In the genomic region with DNA sequence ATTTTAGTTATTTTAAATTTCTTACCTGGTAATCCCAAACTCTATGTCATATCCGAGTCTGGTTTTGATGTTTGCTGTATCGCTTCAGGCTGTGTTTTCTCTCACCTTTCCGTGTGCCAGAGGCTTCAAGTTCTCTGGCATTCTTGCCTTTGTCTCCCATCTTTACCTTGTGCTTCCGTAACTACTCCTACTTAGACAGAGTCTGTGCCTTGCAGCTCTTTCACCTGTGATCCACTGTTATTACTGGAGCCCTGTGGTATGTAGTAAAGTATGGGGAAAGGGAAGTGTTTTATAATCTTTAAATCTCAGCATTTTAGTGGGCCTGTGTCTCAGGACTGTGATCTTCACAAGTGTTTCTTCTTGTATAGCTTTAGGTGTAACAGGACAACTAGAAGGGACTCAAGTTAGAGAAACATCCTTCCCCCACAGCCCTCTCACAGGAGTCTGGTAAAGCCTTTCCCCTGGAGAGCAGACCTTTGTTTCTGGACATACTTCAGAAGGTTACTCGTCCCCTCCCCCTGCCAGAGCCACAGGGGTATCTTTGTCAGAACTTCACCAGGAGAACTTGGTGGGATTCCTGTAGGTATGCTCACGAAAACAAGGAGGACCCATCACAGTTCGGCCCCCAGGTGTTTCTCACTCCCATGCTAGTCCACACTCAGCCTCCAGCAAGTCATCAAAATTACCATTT, we compare ENCODE assay signal across 16 cellular contexts. TPM values are rescaled to one million over a fixed set of nuclear protein-coding genes. Genes with fewer than 3 reads are reported as not detected.
DNase-seq lines count a peak whose midpoint lies in the region; ATAC-seq and TF ChIP-seq lines count a peak whose summit lies in the region.
"Had no signal": no experiment of that assay in that cellular context is flagged by ENCODE, and none has a peak within 500 bp of the region (broad histone marks: within the 10 kb centered on the region; RNA-seq: fewer than 3 reads in every experiment).

No MANE protein-coding gene starts in this region.

- no peaks in the 10 kb centered on the region for H3K79me1 ChIP-seq in mesendoderm (ENCODE audit: low read length)

- WGBS in endodermal cell (ENCODE audit: insufficient coverage in 1 of 2, insufficient read length in 1 of 2), 2 experiments: 81 to 84% methylated on average over 4 to 7 of the region's 7 CpGs
- WGBS in mesendoderm (ENCODE audit: extremely low coverage, insufficient coverage, low lambda C conversion rate): no CpG with 5 or more reads among the region's 7 CpGs

- no peaks in the 10 kb centered on the region for H4K20me1 ChIP-seq in BLaER1

- no peaks in the 10 kb centered on the region for H3K9me3 Mint-ChIP-seq in endodermal cell
- H3K9me3 Mint-ChIP-seq: CD8-positive, alpha-beta memory T cell had no signal

- no peak overlapping the region for H3K56ac ChIP-seq in mesendoderm (ENCODE audit: low read length)

- H3K79me2 ChIP-seq in mesendoderm (ENCODE audit: control insufficient read depth, insufficient read depth, low read length): no peaks in the 10 kb centered on the region

- H3K9ac ChIP-seq in BLaER1: no peak overlapping the region
- no peak overlapping the region for H3K9ac ChIP-seq in HUES48 (ENCODE audit: low read depth, low read length)
- H3K9ac ChIP-seq in endodermal cell (ENCODE audit: extremely low read depth, low read length, poor library complexity, severe bottlenecking): no peak overlapping the region
- H3K9ac ChIP-seq in mesendoderm (ENCODE audit: low read length): no peak overlapping the region

- no peak overlapping the region for H3K27ac Mint-ChIP-seq in endodermal cell

- H3K27me3 ChIP-seq in BLaER1 (no peaks in the 10 kb centered on the region), HUES48 (ENCODE audit: control insufficient read depth, insufficient read depth, low read length) (no peaks in the 10 kb centered on the region), endodermal cell (ENCODE audit: control insufficient read depth, insufficient read depth, low read length, poor library complexity, severe bottlenecking) (peaks cover 24% of the 10 kb centered on the region), mesendoderm (ENCODE audit: insufficient read depth, low read length, poor library complexity) (no peaks in the 10 kb centered on the region), Peyer's patch (no peaks in the 10 kb centered on the region)

- DNase-seq in endodermal cell (peak; percentile 64), mesendoderm (peak; percentile 35), Peyer's patch (no peak), NCI-H2081 treated with DMSO at 0.1 percent for 48 hours (lab: John Stamatoyannopoulos, UW) (no peak), NCI-H128 (lab: John Stamatoyannopoulos, UW; ENCODE audit: unreplicated experiment) (no peak)
- DNase-seq: Caco-2; CD8-positive, alpha-beta memory T cell; DND-41; IMR-90 had no signal

- H3K23ac ChIP-seq in mesendoderm (ENCODE audit: low read length): no peak overlapping the region

- no peak overlapping the region for H3K18ac ChIP-seq in mesendoderm (ENCODE audit: low read length)

- H3K4ac ChIP-seq in mesendoderm (ENCODE audit: low read depth, low read length): no peak overlapping the region

- H3K4me1 Mint-ChIP-seq in endodermal cell: peaks cover 18% of the 10 kb centered on the region

- no peak overlapping the region for H4K5ac ChIP-seq in mesendoderm (ENCODE audit: low read length)

- H2BK15ac ChIP-seq in mesendoderm (replicated peaks; ENCODE audit: low read depth): no peak overlapping the region

- no peak for TF ChIP-seq POLR2A in Peyer's patch (IDR thresholded peaks at IDR 0.05)

- H3K4me3 Mint-ChIP-seq in endodermal cell: no peak overlapping the region
- H3K4me3 Mint-ChIP-seq: CD8-positive, alpha-beta memory T cell had no signal

- no peaks in the 10 kb centered on the region for H3K36me3 Mint-ChIP-seq in endodermal cell (ENCODE audit: low read depth)

- H3K4me3 ChIP-seq in BLaER1 (no peak overlapping the region), HUES48 (ENCODE audit: low read depth, low read length) (peak overlapping the region; percentile 41; the same call in 1 of the 2 replicates), endodermal cell (ENCODE audit: low read length) (no peak overlapping the region), mesendoderm (ENCODE audit: low read length) (no peak overlapping the region), Peyer's patch (no peak overlapping the region)
- H3K4me3 ChIP-seq: GM12878 had no signal

- no peak for ATAC-seq in GM21717 (IDR thresholded peaks at IDR 0.05; ENCODE audit: unreplicated experiment)
- ATAC-seq: GM12878 had no signal

- no peak overlapping the region for H2BK120ac ChIP-seq in mesendoderm (ENCODE audit: low read depth, low read length)

- no peak overlapping the region for H2AK5ac ChIP-seq in mesendoderm (ENCODE audit: low read length)

- H3K9me3 ChIP-seq in BLaER1 (no peaks in the 10 kb centered on the region), HUES48 (ENCODE audit: control insufficient read depth, insufficient read depth, low read length) (no peaks in the 10 kb centered on the region), endodermal cell (ENCODE audit: control insufficient read depth, low read length) (no peaks in the 10 kb centered on the region), Peyer's patch (no peaks in the 10 kb centered on the region)
- H3K9me3 ChIP-seq: Caco-2 had no signal

- H3K36me3 ChIP-seq in BLaER1 (no peaks in the 10 kb centered on the region), HUES48 (ENCODE audit: control insufficient read depth, insufficient read depth, low read length) (no peaks in the 10 kb centered on the region), endodermal cell (ENCODE audit: control insufficient read depth, insufficient read depth, low read length) (no peaks in the 10 kb centered on the region), mesendoderm (ENCODE audit: control insufficient read depth, insufficient read depth, low read length) (no peaks in the 10 kb centered on the region), Peyer's patch (no peaks in the 10 kb centered on the region)

- peak overlapping the region; percentile 15; the same call in 1 of the 2 replicates for H3K4me2 ChIP-seq in BLaER1
- H3K4me2 ChIP-seq in mesendoderm (ENCODE audit: low read length): no peak overlapping the region

- TF ChIP-seq CTCF in endodermal cell (conservative IDR thresholded peaks at IDR 0.05): no peak
- no peak for TF ChIP-seq CTCF in Peyer's patch (IDR thresholded peaks at IDR 0.05)

- no peak overlapping the region for H4K8ac ChIP-seq in mesendoderm (ENCODE audit: low read depth, low read length)

- H3K27ac ChIP-seq in BLaER1 (no peak overlapping the region), HUES48 (ENCODE audit: low read depth, low read length) (peak overlapping the region; percentile 18), endodermal cell (ENCODE audit: low read depth, low read length) (no peak overlapping the region), mesendoderm (ENCODE audit: low read depth, low read length) (no peak overlapping the region), Peyer's patch (no peak overlapping the region)
- H3K27ac ChIP-seq: 22Rv1 had no signal

- H2BK5ac ChIP-seq in mesendoderm (ENCODE audit: low read length): no peak overlapping the region

- H3K27me3 Mint-ChIP-seq in endodermal cell (ENCODE audit: insufficient read depth): peaks cover 37% of the 10 kb centered on the region
- H3K27me3 Mint-ChIP-seq: CD8-positive, alpha-beta memory T cell had no signal

- H3K4me1 ChIP-seq in BLaER1 (peaks cover 13% of the 10 kb centered on the region), HUES48 (ENCODE audit: control insufficient read depth, insufficient read depth, low read length) (peaks cover 24% of the 10 kb centered on the region), endodermal cell (ENCODE audit: control insufficient read depth, insufficient read depth, low read length) (peaks cover 15% of the 10 kb centered on the region), mesendoderm (ENCODE audit: control insufficient read depth, low read depth, low read length) (peaks cover 4% of the 10 kb centered on the region), Peyer's patch (no peaks in the 10 kb centered on the region)
- H3K4me1 ChIP-seq: Caco-2 had no signal

RNA-seq across cellular contexts. Expression of gene IFNG, which starts 11.1 kb away (rescaled TPM):
- total RNA-seq in endodermal cell (not detected), Peyer's patch (not detected)
- not detected for polyA plus RNA-seq in endodermal cell (2013, experiment 1 of 2)
- polyA plus RNA-seq in endodermal cell (2013, experiment 2 of 2): not detected
- polyA plus RNA-seq in mesendoderm (2013, experiment 1 of 2): not detected
- polyA plus RNA-seq in mesendoderm (2013, experiment 2 of 2): not detected
- total RNA-seq: A673, Caco-2, IMR-90 had no signal
- polyA plus RNA-seq: BJ, IMR-90 had no signal

Comparison
In these comparisons a context has a peak if more than half of its experiments do, and no peak if none do; other contexts are left out.
1. DNase-seq: peak in endodermal cell (single experiment) and mesendoderm (single experiment); none in Peyer's patch (0 of 3), NCI-H2081 treated with DMSO at 0.1 percent for 48 hours (single experiment) and NCI-H128 (single experiment).